7 cellular contexts compared by ENCODE assay signal in genomic region chr1:183634429-183635065, GRCh38. TPM values are rescaled to one million over a fixed set of nuclear protein-coding genes. Genes with fewer than 3 reads are reported as not detected.
DNase-seq lines count a peak whose midpoint lies in the region; ATAC-seq and TF ChIP-seq lines count a peak whose summit lies in the region.

No MANE protein-coding gene starts in this region.

- TF ChIP-seq CTCF in foreskin keratinocyte (conservative IDR thresholded peaks at IDR 0.05) (no peak), smooth muscle cell (IDR thresholded peaks at IDR 0.05; ENCODE audit: borderline replicate concordance, insufficient read depth, poor library complexity, severe bottlenecking) (no peak)

- H2AFZ ChIP-seq in smooth muscle cell (ENCODE audit: low read depth) = peak overlapping the region; percentile 67

- peaks cover 46% of the 10 kb centered on the region for H4K20me1 ChIP-seq in smooth muscle cell (ENCODE audit: low read depth)

- H3K36me3 ChIP-seq in H7 (replicated peaks; ENCODE audit: control insufficient read depth, insufficient read depth, low read length) = peaks cover 7% of the 10 kb centered on the region
- H3K36me3 ChIP-seq in SK-N-MC (ENCODE audit: insufficient read depth, low read length) = peaks cover 32% of the 10 kb centered on the region
- peaks cover 10% of the 10 kb centered on the region for H3K36me3 ChIP-seq in smooth muscle cell (ENCODE audit: low read depth)

- H3K9ac ChIP-seq in SK-N-MC (ENCODE audit: insufficient read length) (peak overlapping the region; percentile 94), smooth muscle cell (ENCODE audit: low read depth) (peak overlapping the region; percentile 80)

- H3K27ac ChIP-seq in SK-N-MC (peak overlapping the region; percentile 91), foreskin keratinocyte (peak overlapping the region; percentile 44), smooth muscle cell (ENCODE audit: low read depth) (peak overlapping the region; percentile 79)

- peak overlapping the region; percentile 82 for H3K4me2 ChIP-seq in smooth muscle cell

- H3K79me2 ChIP-seq in smooth muscle cell (ENCODE audit: low read depth) = peaks cover 55% of the 10 kb centered on the region

- DNase-seq in H7 (no peak), SK-N-MC (ENCODE audit: low read depth, low spot score) (no peak), foreskin keratinocyte (no peak), smooth muscle cell (lab: John Stamatoyannopoulos, UW; ENCODE audit: unreplicated experiment) (no peak), KG1 (lab: John Stamatoyannopoulos, UW) (no peak), hepatic stellate cell (ENCODE audit: low spot score) (no peak)
- no peak for DNase-seq in activated CD8-positive, alpha-beta memory T cell treated with anti-CD3 and anti-CD28 coated beads, Interleukin-2, amount 50 U/mL, for 4 hours

- H3F3A ChIP-seq in smooth muscle cell (ENCODE audit: low read depth) = peaks cover 10% of the 10 kb centered on the region

- 1% methylated on average over 10 of the region's 10 CpGs for WGBS in smooth muscle cell (ENCODE audit: low lambda C conversion rate)

- H3K27me3 ChIP-seq in H7 (ENCODE audit: control insufficient read depth, insufficient read depth, low read length) (peaks cover 8% of the 10 kb centered on the region; the same call in 1 of the 2 replicates), foreskin keratinocyte (no peaks in the 10 kb centered on the region), smooth muscle cell (ENCODE audit: low read depth) (peaks cover 11% of the 10 kb centered on the region)

- no peak for ATAC-seq in foreskin keratinocyte

- peaks cover 26% of the 10 kb centered on the region for H3K4me1 ChIP-seq in foreskin keratinocyte
- peaks cover 30% of the 10 kb centered on the region for H3K4me1 ChIP-seq in smooth muscle cell (ENCODE audit: low read depth)

- H3K4me3 ChIP-seq in H7 (ENCODE audit: insufficient read depth, low read depth, low read length) (peak overlapping the region; percentile 95), SK-N-MC (peak overlapping the region; percentile 94), smooth muscle cell (peak overlapping the region; percentile 89)

- no peaks in the 10 kb centered on the region for H3K9me3 ChIP-seq in SK-N-MC (ENCODE audit: low read depth, low read length)
- H3K9me3 ChIP-seq in smooth muscle cell (replicated peaks; ENCODE audit: low read depth) = no peaks in the 10 kb centered on the region

RNA-seq across cellular contexts. Expression of gene ARPC5, which starts 1.0 kb away (rescaled TPM):
- 104 and 133 TPM in 2 replicates for total RNA-seq in H7 (2014; rRNA removed; shearing (Covaris generic))
- 187 and 212 TPM in 2 replicates for total RNA-seq in foreskin keratinocyte
- polyA plus RNA-seq in foreskin keratinocyte = 107 and 137 TPM in 2 replicates
- total RNA-seq in smooth muscle cell = 188 and 195 TPM in 2 replicates
- 196 and 205 TPM in 2 replicates for polyA plus RNA-seq in smooth muscle cell

RNA-seq across cellular contexts. Expression of gene APOBEC4, which starts 18.6 kb away (rescaled TPM):
- not detected in 2 replicates for total RNA-seq in H7 (2014; rRNA removed; shearing (Covaris generic))
- total RNA-seq in foreskin keratinocyte (not detected in 2 replicates), smooth muscle cell (not detected in 2 replicates)
- polyA plus RNA-seq in foreskin keratinocyte (not detected in 2 replicates), smooth muscle cell (not detected in 2 replicates)

RNA-seq across cellular contexts. Expression of gene NCF2, which starts 44.3 kb away (rescaled TPM):
- 0.14 TPM in 1 of 2 replicates, not detected in the other for total RNA-seq in H7 (2014; rRNA removed; shearing (Covaris generic))
- 2.3 and 4.7 TPM in 2 replicates for total RNA-seq in foreskin keratinocyte
- polyA plus RNA-seq in foreskin keratinocyte = 1.7 and 3.5 TPM in 2 replicates
- total RNA-seq in smooth muscle cell = 1.7 and 2.4 TPM in 2 replicates
- polyA plus RNA-seq in smooth muscle cell = 0.65 and 0.78 TPM in 2 replicates
